ENCODE assay signal across 9 cellular contexts in genomic region chr10:97454330-97455036, GRCh38. TPM values are rescaled to one million over a fixed set of nuclear protein-coding genes. Genes with fewer than 3 reads are reported as not detected.
A peak's percentile ranks its signal among the peaks of the same experiment; 100 is the strongest.
DNase-seq lines count a peak whose midpoint lies in the region; ATAC-seq lines count a peak whose summit lies in the region.
"Had no signal": no experiment of that assay in that cellular context is flagged by ENCODE, and none has a peak within 500 bp of the region (broad histone marks: within the 10 kb centered on the region; RNA-seq: fewer than 3 reads in every experiment).

No MANE protein-coding gene starts in this region.

- no peak overlapping the region for H3K4ac ChIP-seq in trophoblast cell (ENCODE audit: low read depth, low read length)

- H3K4me2 ChIP-seq in trophoblast cell (ENCODE audit: low read length) = no peak overlapping the region

- H4K8ac ChIP-seq in trophoblast cell (ENCODE audit: low read depth, low read length) = no peak overlapping the region

- no peak overlapping the region for H2AFZ ChIP-seq in trophoblast cell (ENCODE audit: insufficient read depth, low read length, poor library complexity)

- no peak overlapping the region for H3K18ac ChIP-seq in trophoblast cell (ENCODE audit: low read length)

- H3K4me3 ChIP-seq in trophoblast cell (ENCODE audit: low read depth, low read length) = no peak overlapping the region

- H3K36me3 ChIP-seq in trophoblast cell (ENCODE audit: control insufficient read depth in 1 of 2, insufficient read depth in 2 of 2, low read length in 2 of 2) = peaks cover 47 to 61% of the 10 kb centered on the region in 2 experiments

- no peak overlapping the region for H4K91ac ChIP-seq in trophoblast cell (ENCODE audit: low read depth, low read length)

- DNase-seq in NCI-H345 (lab: John Stamatoyannopoulos, UW) (peak; percentile 14), NCI-H345 treated with DMSO at 0.1 percent for 48 hours (lab: John Stamatoyannopoulos, UW; ENCODE audit: unreplicated experiment) (no peak), glomerular visceral epithelial cell (ENCODE audit: extremely low spot score) (peak; percentile 30), trophoblast cell (no peak), SIG-M5 (lab: John Stamatoyannopoulos, UW) (no peak)
- DNase-seq in activated naive CD4-positive, alpha-beta T cell treated with Interleukin-2 at 50 U/mL for 16 hours = peak; percentile 17
- peak; percentile 7 for DNase-seq in stimulated activated naive CD8-positive, alpha-beta T cell treated with anti-CD3 and anti-CD28 coated beads, Interleukin-15, Interleukin-2, amounts not matched to agents 100 U/mL and 50 U/mL, for 24 hours
- DNase-seq: NCI-H187 treated with DMSO at 0.1 percent for 48 hours had no signal

- H2BK120ac ChIP-seq in trophoblast cell (ENCODE audit: insufficient read depth, low read length, poor library complexity) = no peak overlapping the region

- no peak overlapping the region for H3K27ac ChIP-seq in trophoblast cell (ENCODE audit: low read depth, low read length)

- no peaks in the 10 kb centered on the region for H3K79me1 ChIP-seq in trophoblast cell (ENCODE audit: low read length)

- H4K12ac ChIP-seq in trophoblast cell (ENCODE audit: low read depth, low read length) = no peak overlapping the region

- H2BK5ac ChIP-seq in trophoblast cell (ENCODE audit: low read depth, low read length, poor library complexity) = no peak overlapping the region

- H2AK5ac ChIP-seq in trophoblast cell (ENCODE audit: low read length) = no peak overlapping the region

- H3K14ac ChIP-seq in trophoblast cell (ENCODE audit: low read length) = no peak overlapping the region

- ATAC-seq in stimulated activated naive CD8-positive, alpha-beta T cell treated with anti-CD3 and anti-CD28 coated beads, Interleukin-15, Interleukin-2, amounts not matched to agents 100 U/mL and 50 U/mL, for 24 hours = peak; percentile 53
- no peak for ATAC-seq in GM18909 (IDR thresholded peaks at IDR 0.05; ENCODE audit: poor library complexity, unreplicated experiment)

- no CpG with 5 or more reads among the region's 3 CpGs for WGBS in trophoblast cell (ENCODE audit: extremely low coverage, insufficient coverage, insufficient read length)

- no peaks in the 10 kb centered on the region for H3K9me3 ChIP-seq in trophoblast cell (ENCODE audit: insufficient read depth, low read depth, low read length)

- H3K23ac ChIP-seq in trophoblast cell (ENCODE audit: low read length) = no peak overlapping the region

- H3K9ac ChIP-seq in trophoblast cell (ENCODE audit: low read length) = no peak overlapping the region

- H2BK12ac ChIP-seq in trophoblast cell (ENCODE audit: low read length) = no peak overlapping the region

- no peaks in the 10 kb centered on the region for H3K79me2 ChIP-seq in trophoblast cell (ENCODE audit: control insufficient read depth, insufficient read depth, low read length, poor library complexity)

- peaks cover 12 to 21% of the 10 kb centered on the region in 2 experiments for H3K4me1 ChIP-seq in trophoblast cell (ENCODE audit: control insufficient read depth in 1 of 2, insufficient read depth in 2 of 2, low read length in 2 of 2)

- H3K27me3 ChIP-seq in trophoblast cell (ENCODE audit: insufficient read depth, low read length) = no peaks in the 10 kb centered on the region

RNA-seq across cellular contexts. Expression of gene ZDHHC16, which starts 8.5 kb away (rescaled TPM):
- polyA plus RNA-seq in trophoblast cell (2013) = 33.1 and 33.5 TPM in 2 replicates

RNA-seq across cellular contexts. Expression of gene EXOSC1, which starts 8.7 kb away (rescaled TPM):
- 46.4 and 49.2 TPM in 2 replicates for polyA plus RNA-seq in trophoblast cell (2013)

RNA-seq across cellular contexts. Expression of gene PGAM1, which starts 28.5 kb away (rescaled TPM):
- 324 and 327 TPM in 2 replicates for polyA plus RNA-seq in trophoblast cell (2013)

RNA-seq across cellular contexts. Expression of gene MMS19, which starts 43.7 kb away (rescaled TPM):
- polyA plus RNA-seq in trophoblast cell (2013) = 91.9 and 93.6 TPM in 2 replicates

RNA-seq across cellular contexts. Expression of gene UBTD1, which starts 44.2 kb away (rescaled TPM):
- 12.9 and 13.5 TPM in 2 replicates for polyA plus RNA-seq in trophoblast cell (2013)

Comparison
In these comparisons a context has a peak if more than half of its experiments do, and no peak if none do; other contexts are left out.
1. DNase-seq: peak in NCI-H345 (single experiment), activated naive CD4-positive, alpha-beta T cell treated with Interleukin-2 at 50 U/mL for 16 hours (single experiment), glomerular visceral epithelial cell (single experiment) and stimulated activated naive CD8-positive, alpha-beta T cell treated with anti-CD3 and anti-CD28 coated beads, Interleukin-15, Interleukin-2, amounts not matched to agents 100 U/mL and 50 U/mL, for 24 hours (single experiment); none in NCI-H345 treated with DMSO at 0.1 percent for 48 hours (single experiment), trophoblast cell (0 of 2) and SIG-M5 (single experiment).